Comparison of ENCODE assay signal across 19 cellular contexts in the genomic region with DNA sequence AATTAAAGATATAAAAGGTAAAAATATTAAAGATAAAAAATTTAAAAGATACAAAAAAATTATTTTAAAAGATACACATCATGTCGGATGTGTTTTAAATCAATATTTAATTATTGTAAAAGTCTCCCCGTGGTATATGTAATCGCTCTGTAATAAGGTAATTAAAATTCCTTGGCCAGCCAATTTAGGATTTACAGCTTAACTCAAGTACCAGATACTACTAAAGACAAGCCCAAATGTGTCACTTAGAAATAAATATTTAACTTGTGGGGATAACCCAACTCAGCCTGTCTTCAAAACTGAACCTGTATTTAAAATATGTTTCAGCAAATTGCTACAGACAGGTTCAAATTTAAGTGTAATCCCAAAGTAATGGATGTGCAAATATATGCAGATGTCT. TPM values are rescaled to one million over a fixed set of nuclear protein-coding genes. Genes with fewer than 3 reads are reported as not detected.
DNase-seq lines count a peak whose midpoint lies in the region; ATAC-seq, FAIRE-seq and TF ChIP-seq lines count a peak whose summit lies in the region.
"Had no signal": no experiment of that assay in that cellular context is flagged by ENCODE, and none has a peak within 500 bp of the region (broad histone marks: within the 10 kb centered on the region; RNA-seq: fewer than 3 reads in every experiment).

No MANE protein-coding gene starts in this region.

- TF ChIP-seq CTCF in PC-9 (conservative IDR thresholded peaks at IDR 0.05) = no peak
- TF ChIP-seq CTCF in kidney (IDR thresholded peaks at IDR 0.05; ENCODE audit: borderline replicate concordance, extremely low read depth, insufficient read depth) = no peak
- TF ChIP-seq CTCF in tibial artery (IDR thresholded peaks at IDR 0.05) = no peak

- H3K36me3 ChIP-seq in PC-9 (ENCODE audit: low read depth) (no peaks in the 10 kb centered on the region), kidney (ENCODE audit: control insufficient read depth in 1 of 2, insufficient read depth in 2 of 2, low read length in 2 of 2) (no peaks in the 10 kb centered on the region), tibial artery (no peaks in the 10 kb centered on the region)

- DNase-seq in NCI-H524 (lab: John Stamatoyannopoulos, UW) = peak; percentile 26 to 54
- DNase-seq in PC-9 = no peak
- DNase-seq in kidney = no peak
- DNase-seq in effector CD8-positive, alpha-beta T cell (lab: John Stamatoyannopoulos, UW) = no peak
- no peak for DNase-seq in tibial artery
- DNase-seq: Calu3, KG1, NCI-H1048, NCI-H1694, NCI-H774, RPMI8226, T-helper 17 cell had no signal

- no peak overlapping the region for H3K4me2 ChIP-seq in PC-9
- H3K4me2 ChIP-seq: GM23338 had no signal

- no peak overlapping the region for H3K9ac ChIP-seq in kidney (ENCODE audit: low read length in 2 of 2)

- no peaks in the 10 kb centered on the region; the same call in 1 of the 2 replicates for H3F3A ChIP-seq in PC-9 (ENCODE audit: insufficient read depth, low read depth)

- CTCF ChIA-PET in PC-9 (lab: Charles Lee) = no interaction called here

- FAIRE-seq in G401.6 (lab: Jason Lieb, UNC) = peak; percentile 82
- peak; percentile 96 for FAIRE-seq in kidney (lab: Jason Lieb, UNC)

- H4K20me1 ChIP-seq in PC-9 (ENCODE audit: insufficient read depth) = no peaks in the 10 kb centered on the region

- ATAC-seq in HG03442 (IDR thresholded peaks at IDR 0.05; ENCODE audit: unreplicated experiment) = no peak
- no peak for ATAC-seq in HG02571 (IDR thresholded peaks at IDR 0.05; ENCODE audit: unreplicated experiment)
- ATAC-seq: GM23338, T-helper 17 cell had no signal

- H3K9me3 ChIP-seq in PC-9 (ENCODE audit: insufficient read depth, low read depth) (no peaks in the 10 kb centered on the region), kidney (ENCODE audit: control insufficient read depth in 1 of 2, low read length in 2 of 2) (no peaks in the 10 kb centered on the region), tibial artery (no peaks in the 10 kb centered on the region)

- H3K4me3 ChIP-seq in PC-9 = no peak overlapping the region
- no peak overlapping the region for H3K4me3 ChIP-seq in kidney (ENCODE audit: low read length in 2 of 2)
- no peak overlapping the region for H3K4me3 ChIP-seq in tibial artery
- H3K4me3 ChIP-seq: GM23338 had no signal

- no peaks in the 10 kb centered on the region for H3K9me2 ChIP-seq in PC-9 (ENCODE audit: insufficient read depth)

- H3K27me3 ChIP-seq in PC-9 (ENCODE audit: insufficient read depth, low read depth) = no peaks in the 10 kb centered on the region
- H3K27me3 ChIP-seq in tibial artery = no peaks in the 10 kb centered on the region

- no peak overlapping the region for H2AFZ ChIP-seq in PC-9
- H2AFZ ChIP-seq: GM23338 had no signal

- H3K27ac ChIP-seq in PC-9 (peak overlapping the region; percentile 37; the same call in 1 of the 2 replicates), kidney (ENCODE audit: low read depth in 2 of 2, low read length in 2 of 2) (no peak overlapping the region), tibial artery (no peak overlapping the region)

- no TSS peak for BruUV-seq in PC-9 (replicated peaks; lab: Mats Ljungman, UMichigan)

- H3K79me2 ChIP-seq in PC-9 (ENCODE audit: low read depth) = no peaks in the 10 kb centered on the region

- intact Hi-C loops in PC-9 (cut with micrococcal nuclease; ENCODE audit: unreplicated experiment) = loop anchor here (5.0 kb wide), 1 partner anchor 1777 kb away; no protein-coding TSS in a partner anchor
- intact Hi-C loops in kidney (cut with DNase I) = no loop called here
- intact Hi-C loops in tibial artery (cut with DNase I; ENCODE audit: low total_unique reads) = no loop called here

- H3K4me1 ChIP-seq in PC-9 (replicated peaks; ENCODE audit: insufficient read depth) (0 out of 2 replicates have a peak, but pooled peaks cover 6% of the 10 kb centered on the region), kidney (ENCODE audit: control insufficient read depth in 1 of 2, insufficient read depth in 1 of 2, low read depth in 1 of 2, low read length in 2 of 2) (no peaks in the 10 kb centered on the region), tibial artery (no peaks in the 10 kb centered on the region)

- POLR2A ChIA-PET in PC-9 (lab: Charles Lee; ENCODE audit: unreplicated experiment) = no interaction called here

RNA-seq across cellular contexts. Expression of gene GPR82, which starts 56.0 kb away (rescaled TPM):
- not detected in 2 replicates for total RNA-seq in PC-9 (2021)
- total RNA-seq in kidney = 0.98 TPM
- 0.15 TPM for polyA plus RNA-seq in kidney (ENCODE audit: insufficient read depth, low read depth, low replicate concordance)
- total RNA-seq: Calu3; CD4-positive, alpha-beta memory T cell; GM23338; MCF 10A; T-helper 17 cell had no signal
- polyA plus RNA-seq: BJ had no signal

Comparison
In these comparisons a context has a peak if more than half of its experiments do, and no peak if none do; other contexts are left out.
1. DNase-seq: peak in NCI-H524 (2 of 2); none in PC-9 (0 of 2), kidney (single experiment), effector CD8-positive, alpha-beta T cell (single experiment) and tibial artery (0 of 2).